ENCODE assay signal across 14 cellular contexts in genomic region chr5:180086816-180087426, GRCh38.
"Had no signal": no experiment of that assay in that cellular context is flagged by ENCODE, and none has a peak within 500 bp of the region (broad histone marks: within the 10 kb centered on the region; RNA-seq: fewer than 3 reads in every experiment).

No MANE protein-coding gene starts in this region.

- H3K4me3 Mint-ChIP-seq: activated CD4-positive, alpha-beta T cell treated with anti-CD3 and anti-CD28 coated beads, Interleukin-2, amount 10 ng/mL, durations not matched to agents 7 days and 5 days; dendritic cell treated with granulocyte-macrophage colony-stimulating factor and Interleukin-4, amounts not matched to agents 40 ng/mL and 50 ng/mL, for 4 days; mesothelial cell of epicardium; stimulated activated effector memory CD8-positive, alpha-beta T cell treated with anti-CD3 and anti-CD28 coated beads, Interleukin-12 subunit alpha, Interleukin-12 subunit beta, amount 100 ng/mL, for 72 hours had no signal

- H3K36me3 ChIP-seq: ascending aorta, breast epithelium, gastrocnemius medialis, heart right ventricle, lower lobe of right lung, thyroid gland, uterus had no signal

- H3K9me3 ChIP-seq: ascending aorta, breast epithelium, gastrocnemius medialis, heart right ventricle, lower lobe of right lung, thyroid gland, uterus had no signal

- H3K27ac Mint-ChIP-seq: activated CD4-positive, alpha-beta T cell treated with anti-CD3 and anti-CD28 coated beads, Interleukin-2, amount 10 ng/mL, durations not matched to agents 7 days and 5 days; dendritic cell treated with granulocyte-macrophage colony-stimulating factor and Interleukin-4, amounts not matched to agents 40 ng/mL and 50 ng/mL, for 4 days; mesothelial cell of epicardium; stimulated activated effector memory CD8-positive, alpha-beta T cell treated with anti-CD3 and anti-CD28 coated beads, Interleukin-12 subunit alpha, Interleukin-12 subunit beta, amount 100 ng/mL, for 72 hours had no signal

- H3K27me3 Mint-ChIP-seq: activated CD4-positive, alpha-beta T cell treated with anti-CD3 and anti-CD28 coated beads, Interleukin-2, amount 10 ng/mL, durations not matched to agents 7 days and 5 days had no signal

- H3K27me3 ChIP-seq: ascending aorta, breast epithelium, gastrocnemius medialis, thyroid gland, uterus had no signal

- H3K9me3 Mint-ChIP-seq: activated CD4-positive, alpha-beta T cell treated with anti-CD3 and anti-CD28 coated beads, Interleukin-2, amount 10 ng/mL, durations not matched to agents 7 days and 5 days; dendritic cell treated with granulocyte-macrophage colony-stimulating factor and Interleukin-4, amounts not matched to agents 40 ng/mL and 50 ng/mL, for 4 days; mesothelial cell of epicardium; stimulated activated effector memory CD8-positive, alpha-beta T cell treated with anti-CD3 and anti-CD28 coated beads, Interleukin-12 subunit alpha, Interleukin-12 subunit beta, amount 100 ng/mL, for 72 hours had no signal

- H3K27ac ChIP-seq: ascending aorta, breast epithelium, gastrocnemius medialis, heart right ventricle, lower lobe of right lung, thyroid gland, uterus had no signal

- H3K4me3 ChIP-seq: ascending aorta, breast epithelium, gastrocnemius medialis, heart right ventricle, lower lobe of right lung, thyroid gland, uterus had no signal

- DNase-seq: activated CD4-positive, alpha-beta T cell treated with anti-CD3 and anti-CD28 coated beads, Interleukin-2, amount 10 ng/mL, durations not matched to agents 7 days and 5 days; activated naive CD4-positive, alpha-beta T cell treated with Interleukin-2 at 50 U/mL for 16 hours; effector memory CD4-positive, alpha-beta T cell; gastrocnemius medialis; heart right ventricle; left cardiac atrium; lower lobe of right lung; thyroid gland; uterus had no signal

- ATAC-seq: gastrocnemius medialis; heart right ventricle; left cardiac atrium; lower lobe of right lung; stimulated activated effector memory CD8-positive, alpha-beta T cell treated with anti-CD3 and anti-CD28 coated beads, Interleukin-12 subunit alpha, Interleukin-12 subunit beta, amount 100 ng/mL, for 72 hours had no signal

- H3K36me3 Mint-ChIP-seq: mesothelial cell of epicardium; stimulated activated effector memory CD8-positive, alpha-beta T cell treated with anti-CD3 and anti-CD28 coated beads, Interleukin-12 subunit alpha, Interleukin-12 subunit beta, amount 100 ng/mL, for 72 hours had no signal

- H3K4me1 ChIP-seq: ascending aorta, breast epithelium, uterus had no signal
